In the genomic region with DNA sequence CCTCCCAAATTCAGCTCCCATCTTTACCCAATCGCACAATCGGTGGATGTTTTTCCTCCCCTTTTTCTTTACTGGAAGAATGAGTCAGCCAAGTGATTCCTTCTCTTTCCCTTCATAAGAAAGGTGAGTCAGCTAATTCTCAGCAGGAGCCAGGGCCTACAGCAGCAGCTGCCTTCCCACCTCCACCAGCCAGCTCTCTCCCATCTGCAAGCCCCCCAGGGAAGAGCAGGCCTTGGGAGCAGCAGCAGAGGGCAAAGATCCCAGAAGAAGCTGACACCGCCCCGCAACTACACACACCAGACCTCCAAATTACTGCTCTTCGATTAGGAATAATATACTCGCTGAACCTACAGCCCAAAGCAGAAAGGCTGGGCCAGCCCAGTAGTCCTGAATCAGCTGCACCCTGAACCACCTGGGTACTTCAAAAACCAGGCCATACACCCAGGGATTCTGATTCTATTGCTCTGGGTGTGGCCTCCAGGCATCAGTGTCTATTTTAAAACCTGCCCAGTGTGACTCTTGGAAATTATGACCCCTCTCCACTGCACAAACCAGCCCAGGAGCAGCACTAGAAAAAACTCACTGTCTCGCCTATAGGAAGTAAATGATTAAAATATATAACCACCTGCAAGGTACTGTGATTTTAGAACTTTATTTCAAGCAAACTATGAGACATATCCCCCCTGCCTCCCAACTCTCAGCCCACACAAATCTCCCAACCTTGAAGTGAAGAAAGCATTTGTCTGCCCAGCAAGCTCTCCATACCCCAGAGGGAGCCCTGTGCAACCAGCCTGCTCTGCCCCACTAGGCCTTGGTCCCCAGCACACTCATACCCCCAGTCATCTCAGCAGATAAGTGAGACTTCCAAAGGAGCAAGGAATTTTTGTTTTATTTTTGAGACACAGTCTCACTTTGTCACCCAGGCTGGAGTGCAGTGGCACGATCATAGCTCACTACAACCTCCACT, we compare ENCODE assay signal across 9 cellular contexts. TPM values are rescaled to one million over a fixed set of nuclear protein-coding genes. Genes with fewer than 3 reads are reported as not detected.
DNase-seq lines count a peak whose midpoint lies in the region; ATAC-seq and TF ChIP-seq lines count a peak whose summit lies in the region.
"Had no signal": no experiment of that assay in that cellular context is flagged by ENCODE, and none has a peak within 500 bp of the region (broad histone marks: within the 10 kb centered on the region; RNA-seq: fewer than 3 reads in every experiment).

No MANE protein-coding gene starts in this region.

- no peaks in the 10 kb centered on the region for H3K27me3 Mint-ChIP-seq in natural killer cell (ENCODE audit: low read depth in 2 of 2)

- peaks cover 26% of the 10 kb centered on the region for H3K4me1 ChIP-seq in ACC112 (ENCODE audit: control insufficient read depth, insufficient read depth, low read length, unreplicated experiment)

- peaks cover 50% of the 10 kb centered on the region for H3K79me2 ChIP-seq in ACC112 (ENCODE audit: control insufficient read depth, insufficient read depth, low read length, unreplicated experiment)

- H2AFZ ChIP-seq in ACC112 (ENCODE audit: low read length, unreplicated experiment): no peak overlapping the region

- H3K36me3 Mint-ChIP-seq in natural killer cell: no peaks in the 10 kb centered on the region

- no peak overlapping the region for H3K27ac Mint-ChIP-seq in natural killer cell

- no peaks in the 10 kb centered on the region for H3K27me3 ChIP-seq in ACC112 (ENCODE audit: insufficient read depth, low read length)
- no peaks in the 10 kb centered on the region for H3K27me3 ChIP-seq in kidney epithelial cell (ENCODE audit: control insufficient read depth, insufficient read depth, low read length)

- TF ChIP-seq CTCF in kidney epithelial cell (IDR thresholded peaks at IDR 0.05; ENCODE audit: insufficient read depth, low read length, poor library complexity, severe bottlenecking) (no peak), natural killer cell (IDR thresholded peaks at IDR 0.05) (no peak)

- ATAC-seq in HG03175 (IDR thresholded peaks at IDR 0.05; ENCODE audit: unreplicated experiment) (no peak), natural killer cell (no peak)

- peak overlapping the region; percentile 91 for H3K27ac ChIP-seq in ACC112 (ENCODE audit: low read depth, low read length)

- DNase-seq in HK-2 (ENCODE audit: unreplicated experiment) (peak; percentile 48), astrocyte of the hippocampus (ENCODE audit: low read depth, low spot score) (peak; percentile 86), kidney epithelial cell (ENCODE audit: low read depth) (peak; percentile 71), mucosa of gallbladder (ENCODE audit: low spot score) (no peak), NCI-H524 (lab: John Stamatoyannopoulos, UW) (no peak), natural killer cell (no peak)
- DNase-seq: stimulated activated CD4-positive, alpha-beta T cell treated with anti-CD3 and anti-CD28 coated beads, Interleukin-15, amount 100 ng/mL, for 24 hours had no signal

- H3K4me3 ChIP-seq in ACC112 (ENCODE audit: low read depth, low read length) (0 out of 2 replicates have a peak overlapping the region, but pooled peaks have one; percentile 17), kidney epithelial cell (ENCODE audit: low read depth, low read length) (no peak overlapping the region)

- no peaks in the 10 kb centered on the region for H3K9me3 Mint-ChIP-seq in natural killer cell

- H3K36me3 ChIP-seq in ACC112 (ENCODE audit: insufficient read depth, low read length) (no peaks in the 10 kb centered on the region), kidney epithelial cell (ENCODE audit: control insufficient read depth, insufficient read depth, low read length) (no peaks in the 10 kb centered on the region)

- no peak overlapping the region for H3K4me3 Mint-ChIP-seq in natural killer cell

- intact Hi-C loops in natural killer cell (cut with micrococcal nuclease): no loop called here

- peaks cover 26 to 48% of the 10 kb centered on the region in 2 donors for H3K4me1 Mint-ChIP-seq in natural killer cell

RNA-seq across cellular contexts. Expression of a gene that starts 7.3 kb away (rescaled TPM):
- total RNA-seq in kidney epithelial cell: 7.6 and 13.0 TPM in 2 replicates
- total RNA-seq in mucosa of gallbladder: 21.9 TPM
- 10 to 100 TPM; 15.3 to 22.3 (median 19.8) TPM for total RNA-seq in natural killer cell

RNA-seq across cellular contexts. Expression of a gene that starts 48.6 kb away (rescaled TPM):
- total RNA-seq in kidney epithelial cell (33.3 and 43.6 TPM in 2 replicates), mucosa of gallbladder (63.0 TPM), natural killer cell (10 to 100 TPM in 2 of 3 donors, 1 to 10 TPM in 1; 4.9 to 15.9 (median 11.2) TPM)

Comparison
In these comparisons a context has a peak if more than half of its experiments do, and no peak if none do; other contexts are left out.
1. DNase-seq: peak in HK-2 (single experiment), astrocyte of the hippocampus (single experiment) and kidney epithelial cell (single experiment); none in mucosa of gallbladder (single experiment), NCI-H524 (0 of 2) and natural killer cell (single experiment).